Comparison of ENCODE assay signal across 1 cellular context in genomic region chr11:5196067-5196466, GRCh38.
TF ChIP-seq lines count a peak whose summit lies in the region.

No MANE protein-coding gene starts in this region.

TF ChIP-seq in GM23338, 12 proteins besides CTCF, POLR2A, EP300 and RAD21 (continued from another document):
- no peak for TF ChIP-seq ZNF462 (CRISPR knock-in tag; IDR thresholded peaks at IDR 0.05)
- no peak for TF ChIP-seq REST (IDR thresholded peaks at IDR 0.05; ENCODE audit: unreplicated experiment)
- no peak for TF ChIP-seq CREB1 (CRISPR knock-in tag; IDR thresholded peaks at IDR 0.05; ENCODE audit: low read depth)
- no peak for TF ChIP-seq POLR2AphosphoS5 (IDR thresholded peaks at IDR 0.05; ENCODE audit: low read depth)
- TF ChIP-seq ZNF331 (CRISPR knock-in tag; IDR thresholded peaks at IDR 0.05; ENCODE audit: low read depth), result no peak
- TF ChIP-seq ETS1 (IDR thresholded peaks at IDR 0.05), result no peak
TF ChIP-seq in GM23338: peak in this region for 0.
